Comparison of ENCODE assay signal across 1 cellular context in genomic region chr1:145845514-145846161, GRCh38.
A peak's percentile ranks its signal among the peaks of the same experiment; 100 is the strongest.
TF ChIP-seq lines count a peak whose summit lies in the region.

TSS of gene NUDT17 (plus strand) at chr1:145845630. CDS start at chr1:145845641, 11 bp downstream.

TF ChIP-seq in GM12878, 131 proteins besides CTCF, POLR2A, EP300 and RAD21 (continued from another document and continues in another):
- TF ChIP-seq, protein P1, sequence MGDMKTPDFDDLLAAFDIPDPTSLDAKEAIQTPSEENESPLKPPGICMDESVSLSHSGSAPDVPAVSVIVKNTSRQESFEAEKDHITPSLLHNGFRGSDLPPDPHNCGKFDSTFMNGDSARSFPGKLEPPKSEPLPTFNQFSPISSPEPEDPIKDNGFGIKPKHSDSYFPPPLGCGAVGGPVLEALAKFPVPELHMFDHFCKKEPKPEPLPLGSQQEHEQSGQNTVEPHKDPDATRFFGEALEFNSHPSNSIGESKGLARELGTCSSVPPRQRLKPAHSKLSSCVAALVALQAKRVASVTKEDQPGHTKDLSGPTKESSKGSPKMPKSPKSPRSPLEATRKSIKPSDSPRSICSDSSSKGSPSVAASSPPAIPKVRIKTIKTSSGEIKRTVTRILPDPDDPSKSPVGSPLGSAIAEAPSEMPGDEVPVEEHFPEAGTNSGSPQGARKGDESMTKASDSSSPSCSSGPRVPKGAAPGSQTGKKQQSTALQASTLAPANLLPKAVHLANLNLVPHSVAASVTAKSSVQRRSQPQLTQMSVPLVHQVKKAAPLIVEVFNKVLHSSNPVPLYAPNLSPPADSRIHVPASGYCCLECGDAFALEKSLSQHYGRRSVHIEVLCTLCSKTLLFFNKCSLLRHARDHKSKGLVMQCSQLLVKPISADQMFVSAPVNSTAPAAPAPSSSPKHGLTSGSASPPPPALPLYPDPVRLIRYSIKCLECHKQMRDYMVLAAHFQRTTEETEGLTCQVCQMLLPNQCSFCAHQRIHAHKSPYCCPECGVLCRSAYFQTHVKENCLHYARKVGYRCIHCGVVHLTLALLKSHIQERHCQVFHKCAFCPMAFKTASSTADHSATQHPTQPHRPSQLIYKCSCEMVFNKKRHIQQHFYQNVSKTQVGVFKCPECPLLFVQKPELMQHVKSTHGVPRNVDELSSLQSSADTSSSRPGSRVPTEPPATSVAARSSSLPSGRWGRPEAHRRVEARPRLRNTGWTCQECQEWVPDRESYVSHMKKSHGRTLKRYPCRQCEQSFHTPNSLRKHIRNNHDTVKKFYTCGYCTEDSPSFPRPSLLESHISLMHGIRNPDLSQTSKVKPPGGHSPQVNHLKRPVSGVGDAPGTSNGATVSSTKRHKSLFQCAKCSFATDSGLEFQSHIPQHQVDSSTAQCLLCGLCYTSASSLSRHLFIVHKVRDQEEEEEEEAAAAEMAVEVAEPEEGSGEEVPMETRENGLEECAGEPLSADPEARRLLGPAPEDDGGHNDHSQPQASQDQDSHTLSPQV (IDR thresholded peaks at IDR 0.05): no peak
- TF ChIP-seq SRF (IDR thresholded peaks at IDR 0.05; ENCODE audit: low read depth in 2 of 2, low read length in 2 of 2) (no peak), ZNF622 (IDR thresholded peaks at IDR 0.05) (no peak), LARP7 (IDR thresholded peaks at IDR 0.05) (peak; percentile 59; the same call in 1 of the 2 replicates), NKRF (conservative IDR thresholded peaks at IDR 0.05) (0 out of 2 replicates have a peak, but pooled peaks have one; percentile 38), PAX5 (IDR thresholded peaks at IDR 0.05; ENCODE audit: borderline replicate concordance, low read depth, low read length) (no peak; the same call in 1 of the 2 replicates), SMC3 (IDR thresholded peaks at IDR 0.05; ENCODE audit: borderline replicate concordance, low read length) (peak; percentile 74), ASH2L (IDR thresholded peaks at IDR 0.05; ENCODE audit: borderline replicate concordance, low read depth) (no peak), ZNF207 (IDR thresholded peaks at IDR 0.05; ENCODE audit: borderline replicate concordance) (0 out of 2 replicates have a peak, but pooled peaks have one; percentile 72), NR2C1 (IDR thresholded peaks at IDR 0.05) (0 out of 2 replicates have a peak, but pooled peaks have one; percentile 5), MTA3 (IDR thresholded peaks at IDR 0.05; ENCODE audit: borderline replicate concordance, low read length) (no peak), CREB1 (IDR thresholded peaks at IDR 0.05; ENCODE audit: low read depth) (0 out of 2 replicates have a peak, but pooled peaks have one; percentile 3), NFIC (IDR thresholded peaks at IDR 0.05; ENCODE audit: low read depth, low read length) (no peak), ZZZ3 (IDR thresholded peaks at IDR 0.05; ENCODE audit: control insufficient read depth, insufficient read length, low read depth) (no peak), CBX5 (IDR thresholded peaks at IDR 0.05; ENCODE audit: low read depth) (no peak), POLR2AphosphoS2 (IDR thresholded peaks at IDR 0.05; ENCODE audit: low read depth, low read length) (0 out of 2 replicates have a peak, but pooled peaks have one; percentile 52), RAD51 (IDR thresholded peaks at IDR 0.05) (no peak), CHD2 (IDR thresholded peaks at IDR 0.05; ENCODE audit: borderline replicate concordance, low read depth, low read length) (no peak), EZH2 (IDR thresholded peaks at IDR 0.05; ENCODE audit: borderline replicate concordance, control insufficient read depth, low read depth, low read length) (no peak), IKZF2 (IDR thresholded peaks at IDR 0.05) (no peak), E4F1 (IDR thresholded peaks at IDR 0.05; ENCODE audit: borderline replicate concordance, partially characterized antibody) (no peak), SUPT20H (IDR thresholded peaks at IDR 0.05; ENCODE audit: borderline replicate concordance, control insufficient read depth, low read depth, low read length) (no peak), BACH1 (IDR thresholded peaks at IDR 0.05; ENCODE audit: borderline replicate concordance) (peak; percentile 66; the same call in 1 of the 2 replicates), STAT3 (IDR thresholded peaks at IDR 0.05; ENCODE audit: low read depth, low read length) (no peak), ESRRA (IDR thresholded peaks at IDR 0.05; ENCODE audit: low read length) (no peak), CBFB (IDR thresholded peaks at IDR 0.05; ENCODE audit: low read depth) (peak; percentile 72; the same call in 1 of the 2 replicates), TCF3 (IDR thresholded peaks at IDR 0.05; ENCODE audit: borderline replicate concordance, insufficient read depth, low read depth, low read length) (peak; percentile 40; the same call in 1 of the 2 replicates), SIN3A (IDR thresholded peaks at IDR 0.05; ENCODE audit: low read depth, low read length) (no peak), MTA2 (IDR thresholded peaks at IDR 0.05; ENCODE audit: low read depth) (no peak), CHD4 (IDR thresholded peaks at IDR 0.05) (no peak), ZSCAN29 (IDR thresholded peaks at IDR 0.05) (no peak), SREBF2 (IDR thresholded peaks at IDR 0.05; ENCODE audit: low read length) (no peak), PML (IDR thresholded peaks at IDR 0.05; ENCODE audit: low read length) (no peak), RELA (IDR thresholded peaks at IDR 0.05; ENCODE audit: borderline replicate concordance, partially characterized antibody) (peak; percentile 8), ELK1 (IDR thresholded peaks at IDR 0.05; ENCODE audit: low read depth, low read length) (no peak), ZNF384 (IDR thresholded peaks at IDR 0.05; ENCODE audit: borderline replicate concordance, low read depth, low read length) (no peak), BCL3 (IDR thresholded peaks at IDR 0.05; ENCODE audit: borderline replicate concordance, insufficient read depth, low read depth, low read length, poor library complexity, severe bottlenecking) (peak; percentile 60), RFX5 (IDR thresholded peaks at IDR 0.05; ENCODE audit: low read depth, low read length) (no peak), DPF2 (IDR thresholded peaks at IDR 0.05) (0 out of 2 replicates have a peak, but pooled peaks have one; percentile 52), TCF7 (IDR thresholded peaks at IDR 0.05; ENCODE audit: borderline replicate concordance) (no peak), POU2F2 (IDR thresholded peaks at IDR 0.05; ENCODE audit: borderline replicate concordance, low read depth, low read length) (peak; percentile 43; the same call in 2 of the 3 replicates), CREM (IDR thresholded peaks at IDR 0.05; ENCODE audit: low read depth) (no peak; the same call in 1 of the 2 replicates), HDAC2 (IDR thresholded peaks at IDR 0.05) (no peak), GABPA (IDR thresholded peaks at IDR 0.05; ENCODE audit: low read depth) (no peak), NR2F1 (conservative IDR thresholded peaks at IDR 0.05) (peak; percentile 48; the same call in 1 of the 2 replicates), MEF2B (IDR thresholded peaks at IDR 0.05; ENCODE audit: partially characterized antibody, poor library complexity, severe bottlenecking) (peak; percentile 89)
- TF ChIP-seq, protein P2, sequence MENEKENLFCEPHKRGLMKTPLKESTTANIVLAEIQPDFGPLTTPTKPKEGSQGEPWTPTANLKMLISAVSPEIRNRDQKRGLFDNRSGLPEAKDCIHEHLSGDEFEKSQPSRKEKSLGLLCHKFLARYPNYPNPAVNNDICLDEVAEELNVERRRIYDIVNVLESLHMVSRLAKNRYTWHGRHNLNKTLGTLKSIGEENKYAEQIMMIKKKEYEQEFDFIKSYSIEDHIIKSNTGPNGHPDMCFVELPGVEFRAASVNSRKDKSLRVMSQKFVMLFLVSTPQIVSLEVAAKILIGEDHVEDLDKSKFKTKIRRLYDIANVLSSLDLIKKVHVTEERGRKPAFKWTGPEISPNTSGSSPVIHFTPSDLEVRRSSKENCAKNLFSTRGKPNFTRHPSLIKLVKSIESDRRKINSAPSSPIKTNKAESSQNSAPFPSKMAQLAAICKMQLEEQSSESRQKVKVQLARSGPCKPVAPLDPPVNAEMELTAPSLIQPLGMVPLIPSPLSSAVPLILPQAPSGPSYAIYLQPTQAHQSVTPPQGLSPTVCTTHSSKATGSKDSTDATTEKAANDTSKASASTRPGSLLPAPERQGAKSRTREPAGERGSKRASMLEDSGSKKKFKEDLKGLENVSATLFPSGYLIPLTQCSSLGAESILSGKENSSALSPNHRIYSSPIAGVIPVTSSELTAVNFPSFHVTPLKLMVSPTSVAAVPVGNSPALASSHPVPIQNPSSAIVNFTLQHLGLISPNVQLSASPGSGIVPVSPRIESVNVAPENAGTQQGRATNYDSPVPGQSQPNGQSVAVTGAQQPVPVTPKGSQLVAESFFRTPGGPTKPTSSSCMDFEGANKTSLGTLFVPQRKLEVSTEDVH (IDR thresholded peaks at IDR 0.05; ENCODE audit: low read depth, partially characterized antibody): no peak
- TF ChIP-seq, protein P3, sequence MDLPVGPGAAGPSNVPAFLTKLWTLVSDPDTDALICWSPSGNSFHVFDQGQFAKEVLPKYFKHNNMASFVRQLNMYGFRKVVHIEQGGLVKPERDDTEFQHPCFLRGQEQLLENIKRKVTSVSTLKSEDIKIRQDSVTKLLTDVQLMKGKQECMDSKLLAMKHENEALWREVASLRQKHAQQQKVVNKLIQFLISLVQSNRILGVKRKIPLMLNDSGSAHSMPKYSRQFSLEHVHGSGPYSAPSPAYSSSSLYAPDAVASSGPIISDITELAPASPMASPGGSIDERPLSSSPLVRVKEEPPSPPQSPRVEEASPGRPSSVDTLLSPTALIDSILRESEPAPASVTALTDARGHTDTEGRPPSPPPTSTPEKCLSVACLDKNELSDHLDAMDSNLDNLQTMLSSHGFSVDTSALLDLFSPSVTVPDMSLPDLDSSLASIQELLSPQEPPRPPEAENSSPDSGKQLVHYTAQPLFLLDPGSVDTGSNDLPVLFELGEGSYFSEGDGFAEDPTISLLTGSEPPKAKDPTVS (IDR thresholded peaks at IDR 0.05; ENCODE audit: low read depth, low read length): no peak
- TF ChIP-seq, protein P4, sequence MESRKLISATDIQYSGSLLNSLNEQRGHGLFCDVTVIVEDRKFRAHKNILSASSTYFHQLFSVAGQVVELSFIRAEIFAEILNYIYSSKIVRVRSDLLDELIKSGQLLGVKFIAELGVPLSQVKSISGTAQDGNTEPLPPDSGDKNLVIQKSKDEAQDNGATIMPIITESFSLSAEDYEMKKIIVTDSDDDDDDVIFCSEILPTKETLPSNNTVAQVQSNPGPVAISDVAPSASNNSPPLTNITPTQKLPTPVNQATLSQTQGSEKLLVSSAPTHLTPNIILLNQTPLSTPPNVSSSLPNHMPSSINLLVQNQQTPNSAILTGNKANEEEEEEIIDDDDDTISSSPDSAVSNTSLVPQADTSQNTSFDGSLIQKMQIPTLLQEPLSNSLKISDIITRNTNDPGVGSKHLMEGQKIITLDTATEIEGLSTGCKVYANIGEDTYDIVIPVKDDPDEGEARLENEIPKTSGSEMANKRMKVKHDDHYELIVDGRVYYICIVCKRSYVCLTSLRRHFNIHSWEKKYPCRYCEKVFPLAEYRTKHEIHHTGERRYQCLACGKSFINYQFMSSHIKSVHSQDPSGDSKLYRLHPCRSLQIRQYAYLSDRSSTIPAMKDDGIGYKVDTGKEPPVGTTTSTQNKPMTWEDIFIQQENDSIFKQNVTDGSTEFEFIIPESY (IDR thresholded peaks at IDR 0.05): no peak
- TF ChIP-seq, protein P5, sequence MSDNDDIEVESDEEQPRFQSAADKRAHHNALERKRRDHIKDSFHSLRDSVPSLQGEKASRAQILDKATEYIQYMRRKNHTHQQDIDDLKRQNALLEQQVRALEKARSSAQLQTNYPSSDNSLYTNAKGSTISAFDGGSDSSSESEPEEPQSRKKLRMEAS (IDR thresholded peaks at IDR 0.05; ENCODE audit: low read depth, low read length): peak; percentile 11; the same call in 1 of the 2 replicates
